Comparison of ENCODE assay signal across 16 cellular contexts in genomic region chr13:64239372-64239771, GRCh38.
DNase-seq lines count a peak whose midpoint lies in the region; ATAC-seq and TF ChIP-seq lines count a peak whose summit lies in the region.
"Had no signal": no experiment of that assay in that cellular context is flagged by ENCODE, and none has a peak within 500 bp of the region (broad histone marks: within the 10 kb centered on the region; RNA-seq: fewer than 3 reads in every experiment).

No MANE protein-coding gene starts in this region.

- no peak overlapping the region for H2BK15ac ChIP-seq in IMR-90 (ENCODE audit: low read depth, low read length)

- H4K91ac ChIP-seq in IMR-90 (ENCODE audit: insufficient read depth, low read depth, low read length): no peak overlapping the region

- no CpG with 5 or more reads among the region's 2 CpGs for WGBS in IMR-90 (ENCODE audit: extremely low coverage in 2 of 2, insufficient read length in 1 of 2), 2 experiments

- H2AFZ ChIP-seq in IMR-90 (replicated peaks; ENCODE audit: low read length, poor library complexity): no peak overlapping the region

- H3K9ac ChIP-seq in IMR-90 (ENCODE audit: low read depth, low read length): no peak overlapping the region

- CTCF ChIA-PET in IMR-90 (lab: Yijun Ruan, JAX): no interaction called here

- H3K4me1 ChIP-seq in IMR-90 (ENCODE audit: control insufficient read depth, insufficient read depth, low read length): peaks cover 2% of the 10 kb centered on the region; the same call in 1 of the 2 replicates
- H3K4me1 ChIP-seq: thyroid gland had no signal

- no peak for TF ChIP-seq CTCF in IMR-90 (conservative IDR thresholded peaks at IDR 0.05; ENCODE audit: low read depth, low read length)
- no peak for TF ChIP-seq CTCF in astrocyte of the spinal cord (IDR thresholded peaks at IDR 0.05; ENCODE audit: low read depth, low read length)
- no peak for TF ChIP-seq CTCF in kidney epithelial cell (IDR thresholded peaks at IDR 0.05; ENCODE audit: insufficient read depth, low read length, poor library complexity, severe bottlenecking)

- no peaks in the 10 kb centered on the region for H3K79me1 ChIP-seq in IMR-90 (ENCODE audit: low read depth in 1 of 2, low read length in 2 of 2)

- H2BK20ac ChIP-seq in IMR-90 (ENCODE audit: low read depth, low read length): no peak overlapping the region

- H3K14ac ChIP-seq in IMR-90 (replicated peaks; ENCODE audit: low read depth, low read length): no peak overlapping the region

- no peaks in the 10 kb centered on the region for H3K9me3 ChIP-seq in IMR-90 (ENCODE audit: control insufficient read depth, insufficient read depth, low read length)
- H3K9me3 ChIP-seq: thyroid gland had no signal

- H3K4me2 ChIP-seq in IMR-90 (ENCODE audit: low read depth, low read length): no peak overlapping the region

- H3K18ac ChIP-seq in IMR-90 (ENCODE audit: low read depth, low read length): no peak overlapping the region

- DNase-seq in AG08395 (ENCODE audit: low spot score) (peak; percentile 4), IMR-90 (peak; percentile 70), astrocyte of the spinal cord (ENCODE audit: low read depth, low spot score) (peak; percentile 62), kidney epithelial cell (ENCODE audit: low read depth) (peak; percentile 48), NOMO-1 treated with DMSO at 0.1 percent for 48 hours (lab: John Stamatoyannopoulos, UW; ENCODE audit: unreplicated experiment) (no peak), middle frontal gyrus (ENCODE audit: extremely low spot score, low spot score) (no peak), amygdala (lab: John Stamatoyannopoulos, UW) (no peak)
- DNase-seq: activated CD4-positive, alpha-beta T cell treated with anti-CD3 and anti-CD28 coated beads for 1 hour; activated T-cell treated with anti-CD3 and anti-CD28 coated beads for 4 hours; AML-193; NCI-H1048; NCI-H2171; posterior cingulate gyrus; thyroid gland had no signal

- intact Hi-C loops in IMR-90 (cut with micrococcal nuclease): no loop called here

- H4K5ac ChIP-seq in IMR-90 (ENCODE audit: low read depth, low read length): no peak overlapping the region

- H4K20me1 ChIP-seq in IMR-90 (ENCODE audit: insufficient read depth, low read length): no peaks in the 10 kb centered on the region

- in situ Hi-C loops in IMR-90 (cut with MboI; ENCODE audit: low sequenced_read_pairs) (no loop called here), astrocyte of the spinal cord (cut with HindIII; ENCODE audit: low sequenced_read_pairs) (no loop called here)

- no peak overlapping the region for H3K27ac ChIP-seq in IMR-90 (ENCODE audit: insufficient read depth, low read length)
- H3K27ac ChIP-seq: thyroid gland had no signal

- H3K36me3 ChIP-seq in IMR-90 (ENCODE audit: control insufficient read depth, insufficient read depth, low read length) (no peaks in the 10 kb centered on the region), kidney epithelial cell (ENCODE audit: control insufficient read depth, insufficient read depth, low read length) (no peaks in the 10 kb centered on the region)
- H3K36me3 ChIP-seq: thyroid gland had no signal

- dilution Hi-C loops in IMR-90 (cut with HindIII; ENCODE audit: low sequenced_read_pairs, unreplicated experiment): no loop called here

- peak overlapping the region; percentile 74 for H2BK5ac ChIP-seq in IMR-90 (ENCODE audit: low read depth, low read length, poor library complexity, severe bottlenecking)

- H4K8ac ChIP-seq in IMR-90 (ENCODE audit: low read depth in 2 of 2, low read length in 2 of 2): no peak overlapping the region; a peak in 1 of 4 replicates

- peak; percentile 91 for ATAC-seq in IMR-90 (ENCODE audit: low read depth)
- ATAC-seq in HG03097 (IDR thresholded peaks at IDR 0.05; ENCODE audit: low FRiP score, unreplicated experiment): no peak
- ATAC-seq: HepG2 had no signal

- POLR2A ChIA-PET in IMR-90 (lab: Charles Lee; ENCODE audit: unreplicated experiment): no interaction called here

- no peak for TF ChIP-seq RAD21 in IMR-90 (IDR thresholded peaks at IDR 0.05; ENCODE audit: low read length)

- H3K4me3 ChIP-seq in IMR-90 (ENCODE audit: insufficient read depth, low read depth, low read length) (no peak overlapping the region), astrocyte of the spinal cord (ENCODE audit: low read depth, low read length) (no peak overlapping the region), kidney epithelial cell (ENCODE audit: low read depth, low read length) (no peak overlapping the region)
- H3K4me3 ChIP-seq: thyroid gland had no signal

- H3K23ac ChIP-seq in IMR-90 (ENCODE audit: low read depth, low read length): no peak overlapping the region

- TF ChIP-seq POLR2A in IMR-90 (IDR thresholded peaks at IDR 0.05; ENCODE audit: low read depth, low read length): no peak

- no peaks in the 10 kb centered on the region for H3K9me1 ChIP-seq in IMR-90 (ENCODE audit: insufficient read depth, low read length)

- H3K4ac ChIP-seq in IMR-90 (ENCODE audit: low read depth, low read length): no peak overlapping the region

- no TSS peak for BruUV-seq in IMR-90 (replicated peaks; lab: Mats Ljungman, UMichigan)

- no peak overlapping the region for H2BK120ac ChIP-seq in IMR-90 (ENCODE audit: low read depth, low read length)

- no peak overlapping the region for H2AK5ac ChIP-seq in IMR-90 (ENCODE audit: low read depth, low read length)

- H3K27me3 ChIP-seq in IMR-90 (ENCODE audit: control insufficient read depth, insufficient read depth, low read length) (no peaks in the 10 kb centered on the region), kidney epithelial cell (ENCODE audit: control insufficient read depth, insufficient read depth, low read length) (no peaks in the 10 kb centered on the region)
- H3K27me3 ChIP-seq: thyroid gland had no signal

- no peak overlapping the region for H2AK9ac ChIP-seq in IMR-90 (replicated peaks; ENCODE audit: low read depth, low read length, poor library complexity)

- H3K56ac ChIP-seq in IMR-90 (ENCODE audit: extremely low read depth, insufficient read depth, low read length): no peak overlapping the region

TF ChIP-seq in IMR-90, 13 proteins besides CTCF, POLR2A, EP300 and RAD21:
- TF ChIP-seq CEBPB (IDR thresholded peaks at IDR 0.05; ENCODE audit: low read depth, low read length) (no peak), MAZ (IDR thresholded peaks at IDR 0.05; ENCODE audit: borderline replicate concordance, low read depth, low read length) (no peak), RFX5 (IDR thresholded peaks at IDR 0.05; ENCODE audit: low read depth, low read length) (no peak), NFE2L2 (IDR thresholded peaks at IDR 0.05; ENCODE audit: low read depth, low read length) (no peak), CHD1 (IDR thresholded peaks at IDR 0.05; ENCODE audit: low read depth, low read length) (no peak), ELK1 (IDR thresholded peaks at IDR 0.05; ENCODE audit: borderline replicate concordance, low read depth, low read length) (no peak), FOS (IDR thresholded peaks at IDR 0.05; ENCODE audit: low read depth, low read length) (no peak), USF2 (IDR thresholded peaks at IDR 0.05; ENCODE audit: low read depth, low read length) (no peak), SMC3 (IDR thresholded peaks at IDR 0.05; ENCODE audit: low read depth, low read length) (no peak), MXI1 (IDR thresholded peaks at IDR 0.05; ENCODE audit: borderline replicate concordance, low read depth, low read length) (no peak), BHLHE40 (IDR thresholded peaks at IDR 0.05; ENCODE audit: low read depth, low read length) (no peak), MAFK (IDR thresholded peaks at IDR 0.05; ENCODE audit: low read depth, low read length) (no peak), RCOR1 (IDR thresholded peaks at IDR 0.05; ENCODE audit: insufficient replicate concordance, low read length) (no peak)

Comparison
In these comparisons a context has a peak if more than half of its experiments do, and no peak if none do; other contexts are left out.
1. DNase-seq: peak in AG08395 (single experiment), IMR-90 (single experiment), astrocyte of the spinal cord (single experiment) and kidney epithelial cell (single experiment); none in NOMO-1 treated with DMSO at 0.1 percent for 48 hours (single experiment), middle frontal gyrus (single experiment) and amygdala (0 of 56).